In the genomic region with DNA sequence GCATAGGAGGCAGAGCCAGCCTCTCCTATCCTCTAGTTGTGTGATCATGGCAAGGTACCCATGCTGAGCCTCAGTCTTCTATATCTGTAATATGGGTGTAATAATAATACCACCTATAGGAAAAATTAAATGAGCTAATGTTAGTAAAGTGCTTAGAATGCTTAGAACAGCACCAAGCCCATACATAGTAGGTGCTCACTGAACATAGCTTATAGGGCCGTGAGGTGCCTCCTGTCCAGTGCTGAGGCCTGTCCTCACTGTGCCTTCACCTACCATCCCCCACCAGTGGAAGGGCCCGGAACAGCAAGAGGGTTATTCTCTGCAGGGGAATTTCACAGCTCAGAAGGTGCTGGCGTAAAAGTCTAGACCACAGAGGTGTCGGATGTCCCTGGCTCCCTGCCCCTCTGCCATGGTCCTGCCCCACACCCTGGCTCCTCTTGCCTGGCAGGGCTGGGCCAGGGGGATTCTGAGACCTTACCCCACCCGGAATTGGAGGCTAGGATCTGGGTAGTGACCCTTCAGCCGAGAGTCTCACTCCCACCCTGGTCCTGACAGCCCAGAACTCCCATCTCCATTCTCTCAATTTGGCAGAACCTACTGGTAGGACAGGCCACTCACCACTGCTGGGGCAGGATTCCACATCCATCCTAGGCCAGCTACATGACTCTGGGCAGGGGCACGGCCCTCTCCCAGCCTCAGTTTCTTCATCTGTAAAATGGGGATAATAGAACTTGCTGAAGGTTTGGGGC, we compare ENCODE assay signal across 1 cellular context.
A peak's percentile ranks its signal among the peaks of the same experiment; 100 is the strongest.
TF ChIP-seq lines count a peak whose summit lies in the region.

No MANE protein-coding gene starts in this region.

TF ChIP-seq in H1, 55 proteins besides CTCF, POLR2A, EP300 and RAD21:
- 0 out of 2 replicates have a peak, but pooled peaks have one; percentile 36 for TF ChIP-seq KDM1A (IDR thresholded peaks at IDR 0.05; ENCODE audit: borderline replicate concordance, low read length)
- no peak for TF ChIP-seq CTBP2 (IDR thresholded peaks at IDR 0.05; ENCODE audit: borderline replicate concordance, insufficient read depth, insufficient read length, low read length)
- TF ChIP-seq SIX5 (IDR thresholded peaks at IDR 0.05; ENCODE audit: low read depth, low read length) = no peak
- no peak for TF ChIP-seq ZNF274 (IDR thresholded peaks at IDR 0.05; ENCODE audit: borderline replicate concordance, extremely low read depth, low read length)
- peak; percentile 58 for TF ChIP-seq POLR2AphosphoS5 (IDR thresholded peaks at IDR 0.05; ENCODE audit: low read depth, low read length)
